Comparison of ENCODE assay signal across 21 cellular contexts in the genomic region with DNA sequence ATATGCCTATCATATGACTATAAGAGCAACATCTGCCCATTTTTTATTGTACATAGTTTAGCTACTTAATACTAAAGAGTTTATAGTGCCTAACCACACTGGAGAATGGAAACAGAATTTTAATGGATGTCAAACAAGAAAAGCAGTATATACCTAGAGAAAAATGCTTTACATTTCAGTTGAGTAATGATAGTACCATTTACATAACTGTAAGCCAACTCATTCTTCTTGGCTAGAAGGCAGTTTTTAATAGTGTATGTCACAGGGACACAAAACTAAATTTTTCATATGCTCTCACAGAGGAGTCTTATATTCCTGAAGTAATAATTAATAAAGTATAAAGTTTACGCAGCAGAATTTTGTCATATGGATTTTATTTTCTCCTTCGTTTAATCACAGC.
DNase-seq lines count a peak whose midpoint lies in the region; ATAC-seq and TF ChIP-seq lines count a peak whose summit lies in the region.
"Had no signal": no experiment of that assay in that cellular context is flagged by ENCODE, and none has a peak within 500 bp of the region (broad histone marks: within the 10 kb centered on the region; RNA-seq: fewer than 3 reads in every experiment).

No MANE protein-coding gene starts in this region.

- H3K9me3 ChIP-seq in osteoblast (ENCODE audit: low read depth, low read length) (no peaks in the 10 kb centered on the region), T-helper 17 cell (ENCODE audit: control insufficient read depth, low read length, poor library complexity, severe bottlenecking) (no peaks in the 10 kb centered on the region)
- H3K9me3 ChIP-seq: A549, HAP-1 had no signal

- CTCF ChIA-PET in AG04449 (lab: Yijun Ruan, JAX): interaction anchor here (1.0 kb wide), 1 partner anchor 378 kb away, joined by 3 read pairs; no protein-coding TSS in a partner anchor

- H3K4me1 Mint-ChIP-seq in activated T-cell treated with anti-CD3 and anti-CD28 coated beads, Interleukin-2, amount 50 U/mL, for 72 hours (ENCODE audit: low read depth): no peaks in the 10 kb centered on the region
- no peaks in the 10 kb centered on the region for H3K4me1 Mint-ChIP-seq in T-helper 17 cell
- H3K4me1 Mint-ChIP-seq: CD4-positive, CD25-positive, alpha-beta regulatory T cell; IgD-negative memory B cell had no signal

- TF ChIP-seq CTCF in AG04449 (IDR thresholded peaks at IDR 0.05; ENCODE audit: insufficient read depth, low read length, missing control alignments) (no peak), astrocyte of the spinal cord (IDR thresholded peaks at IDR 0.05; ENCODE audit: low read depth, low read length) (no peak), osteoblast (IDR thresholded peaks at IDR 0.05; ENCODE audit: extremely low read depth, low read depth, low read length) (no peak)

- peak overlapping the region; percentile 37 for H3K27ac ChIP-seq in osteoblast (ENCODE audit: low read depth, low read length)
- H3K27ac ChIP-seq: A549 had no signal

- in situ Hi-C loops in astrocyte of the spinal cord (cut with HindIII; ENCODE audit: low sequenced_read_pairs): no loop called here

- H3K4me3 ChIP-seq in AG04449 (ENCODE audit: low read depth, low read length) (no peak overlapping the region), astrocyte of the spinal cord (ENCODE audit: low read depth, low read length) (no peak overlapping the region), osteoblast (ENCODE audit: insufficient read depth, low read length) (no peak overlapping the region)
- H3K4me3 ChIP-seq: A549, HAP-1 had no signal

- H3K36me3 ChIP-seq in osteoblast (ENCODE audit: insufficient read depth, low read length): no peaks in the 10 kb centered on the region
- H3K36me3 ChIP-seq: HAP-1 had no signal

- H3K27me3 ChIP-seq in osteoblast (ENCODE audit: insufficient read depth, low read length): no peaks in the 10 kb centered on the region

- no peaks in the 10 kb centered on the region for H3K36me3 Mint-ChIP-seq in activated T-cell treated with anti-CD3 and anti-CD28 coated beads, Interleukin-2, amount 50 U/mL, for 72 hours (ENCODE audit: insufficient read depth in 2 of 2)
- H3K36me3 Mint-ChIP-seq in T-helper 17 cell (ENCODE audit: low read depth): no peaks in the 10 kb centered on the region
- H3K36me3 Mint-ChIP-seq: CD4-positive, CD25-positive, alpha-beta regulatory T cell; IgD-negative memory B cell had no signal

- H2AFZ ChIP-seq in osteoblast (ENCODE audit: low read length): no peak overlapping the region

- peaks cover 2 to 3% of the 10 kb centered on the region in 2 donors for H3K9me3 Mint-ChIP-seq in activated T-cell treated with anti-CD3 and anti-CD28 coated beads, Interleukin-2, amount 50 U/mL, for 72 hours

- H4K20me1 ChIP-seq in osteoblast (ENCODE audit: insufficient read depth, low read length): no peaks in the 10 kb centered on the region

- no peaks in the 10 kb centered on the region for H3K27me3 Mint-ChIP-seq in activated T-cell treated with anti-CD3 and anti-CD28 coated beads, Interleukin-2, amount 50 U/mL, for 72 hours (ENCODE audit: low read depth)
- H3K27me3 Mint-ChIP-seq in T-helper 17 cell: no peaks in the 10 kb centered on the region
- H3K27me3 Mint-ChIP-seq: CD4-positive, CD25-positive, alpha-beta regulatory T cell; IgD-negative memory B cell had no signal

- H3K27ac Mint-ChIP-seq in activated T-cell treated with anti-CD3 and anti-CD28 coated beads, Interleukin-2, amount 50 U/mL, for 72 hours: no peak overlapping the region
- no peak overlapping the region for H3K27ac Mint-ChIP-seq in T-helper 17 cell
- H3K27ac Mint-ChIP-seq: CD4-positive, CD25-positive, alpha-beta regulatory T cell; IgD-negative memory B cell had no signal

- no peaks in the 10 kb centered on the region for H3K79me2 ChIP-seq in osteoblast (ENCODE audit: insufficient read depth, low read length)

- H3K4me1 ChIP-seq in osteoblast (ENCODE audit: insufficient read depth, low read length): peaks cover 44% of the 10 kb centered on the region
- H3K4me1 ChIP-seq: A549, HAP-1 had no signal

- ATAC-seq in activated T-cell treated with anti-CD3 and anti-CD28 coated beads, Interleukin-2, amount 50 U/mL, for 72 hours (replicated peaks in 1 of 2): no peak
- ATAC-seq in GM21723 (IDR thresholded peaks at IDR 0.05; ENCODE audit: unreplicated experiment): no peak
- no peak for ATAC-seq in T-helper 17 cell
- ATAC-seq: A549, Panc1, Right ventricle myocardium inferior had no signal

- POLR2A ChIA-PET in AG04449 (lab: Yijun Ruan, JAX): interaction anchor here (0.7 to 1.2 kb wide), 2 partner anchors 258 to 262 kb away, joined by 3 to 4 read pairs; no protein-coding TSS in a partner anchor

- DNase-seq in AG04449 (ENCODE audit: low read depth, low spot score) (peak; percentile 31), HCEC 1CT (peak; percentile 52), astrocyte of the spinal cord (ENCODE audit: low read depth, low spot score) (peak; percentile 48), osteoblast (ENCODE audit: insufficient read length, low spot score, missing footprints) (no peak), C1 segment of cervical spinal cord (lab: John Stamatoyannopoulos, UW) (no peak), T-helper 17 cell (no peak)
- DNase-seq in activated T-cell treated with anti-CD3 and anti-CD28 coated beads, Interleukin-2, amount 50 U/mL, for 72 hours: no peak
- DNase-seq: AML-193; CD4-positive, CD25-positive, alpha-beta regulatory T cell; DMS79; GF-D8; NCI-H1417 treated with DMSO at 0.1 percent for 48 hours; NCI-H2081; NCI-H2227 treated with DMSO at 0.1 percent for 48 hours; NCI-H69 had no signal

- H3K4me3 Mint-ChIP-seq in activated T-cell treated with anti-CD3 and anti-CD28 coated beads, Interleukin-2, amount 50 U/mL, for 72 hours: no peak overlapping the region
- no peak overlapping the region for H3K4me3 Mint-ChIP-seq in T-helper 17 cell
- H3K4me3 Mint-ChIP-seq: CD4-positive, CD25-positive, alpha-beta regulatory T cell; IgD-negative memory B cell had no signal

- peak overlapping the region; percentile 51 for H3K4me2 ChIP-seq in osteoblast (ENCODE audit: insufficient read depth, low read length)
- H3K4me2 ChIP-seq: A549 had no signal

Comparison
In these comparisons a context has a peak if more than half of its experiments do, and no peak if none do; other contexts are left out.
1. DNase-seq: peak in AG04449 (single experiment), HCEC 1CT (single experiment) and astrocyte of the spinal cord (single experiment); none in osteoblast (single experiment), activated T-cell treated with anti-CD3 and anti-CD28 coated beads, Interleukin-2, amount 50 U/mL, for 72 hours (0 of 2), C1 segment of cervical spinal cord (0 of 14) and T-helper 17 cell (0 of 3).